9 cellular contexts compared by ENCODE assay signal in genomic region chr5:87231037-87231808, GRCh38. TPM values are rescaled to one million over a fixed set of nuclear protein-coding genes. Genes with fewer than 3 reads are reported as not detected.
DNase-seq lines count a peak whose midpoint lies in the region; ATAC-seq and TF ChIP-seq lines count a peak whose summit lies in the region.
"Had no signal": no experiment of that assay in that cellular context is flagged by ENCODE, and none has a peak within 500 bp of the region (broad histone marks: within the 10 kb centered on the region; RNA-seq: fewer than 3 reads in every experiment).

No MANE protein-coding gene starts in this region.

- peak; percentile 7 to 38 (median 27) for DNase-seq in CD4-positive, alpha-beta memory T cell
- DNase-seq in WTC11 (ENCODE audit: low spot score): no peak
- no peak for DNase-seq in NCI-H748 (lab: John Stamatoyannopoulos, UW; ENCODE audit: unreplicated experiment)
- no peak for DNase-seq in heart left ventricle
- no peak for DNase-seq in natural killer cell treated with Interleukin-12 subunit alpha and Interleukin-12 subunit beta and Interleukin-15 and Interleukin-18, amount 100 ng/mL, for 72 hours (ENCODE audit: low spot score)
- DNase-seq in NCI-H1436 treated with DMSO at 0.1 percent for 48 hours (lab: John Stamatoyannopoulos, UW): no peak
- DNase-seq: MG63 had no signal

- peak overlapping the region in 1 of 8 donors; percentile 23 for H3K4me3 Mint-ChIP-seq in CD4-positive, alpha-beta memory T cell
- no peak overlapping the region for H3K4me3 Mint-ChIP-seq in WTC11
- no peak overlapping the region for H3K4me3 Mint-ChIP-seq in natural killer cell treated with Interleukin-12 subunit alpha and Interleukin-12 subunit beta and Interleukin-15 and Interleukin-18, amount 100 ng/mL, for 72 hours

- TF ChIP-seq CTCF in WTC11 (IDR thresholded peaks at IDR 0.05): no peak
- TF ChIP-seq CTCF in heart left ventricle (IDR thresholded peaks at IDR 0.05): no peak

- H3K36me3 Mint-ChIP-seq in CD4-positive, alpha-beta memory T cell: no peaks in the 10 kb centered on the region
- no peaks in the 10 kb centered on the region for H3K36me3 Mint-ChIP-seq in WTC11
- H3K36me3 Mint-ChIP-seq in natural killer cell treated with Interleukin-12 subunit alpha and Interleukin-12 subunit beta and Interleukin-15 and Interleukin-18, amount 100 ng/mL, for 72 hours: no peaks in the 10 kb centered on the region

- peaks cover 7% of the 10 kb centered on the region for H3K4me1 ChIP-seq in CD4-positive, alpha-beta memory T cell (ENCODE audit: insufficient read depth, low read length)
- no peaks in the 10 kb centered on the region for H3K4me1 ChIP-seq in heart left ventricle

- H3K4me3 ChIP-seq in CD4-positive, alpha-beta memory T cell (ENCODE audit: low read length in 2 of 2): no peak overlapping the region
- no peak overlapping the region for H3K4me3 ChIP-seq in heart left ventricle
- H3K4me3 ChIP-seq: MG63 had no signal

- peaks cover 7 to 10% (median 7%) of the 10 kb centered on the region in 4 donors for H3K4me1 Mint-ChIP-seq in CD4-positive, alpha-beta memory T cell
- no peaks in the 10 kb centered on the region for H3K4me1 Mint-ChIP-seq in WTC11
- H3K4me1 Mint-ChIP-seq in natural killer cell treated with Interleukin-12 subunit alpha and Interleukin-12 subunit beta and Interleukin-15 and Interleukin-18, amount 100 ng/mL, for 72 hours (ENCODE audit: low read depth in 2 of 2): no peaks in the 10 kb centered on the region

- CTCF ChIA-PET in CD4-positive, alpha-beta memory T cell (lab: Charles Lee; ENCODE audit: partially characterized antibody): no interaction called here
- CTCF ChIA-PET in WTC11 (lab: Charles Lee): no interaction called here

- ATAC-seq in GM19351 (IDR thresholded peaks at IDR 0.05; ENCODE audit: unreplicated experiment) (peak; percentile 96), HG02943 (IDR thresholded peaks at IDR 0.05; ENCODE audit: low read depth, unreplicated experiment) (peak; percentile 91), WTC11 (0 out of 2 replicates have a peak, but pooled peaks have one; percentile 29), heart left ventricle (no peak)
- no peak for ATAC-seq in natural killer cell treated with Interleukin-12 subunit alpha and Interleukin-12 subunit beta and Interleukin-15 and Interleukin-18, amount 100 ng/mL, for 72 hours

- no peaks in the 10 kb centered on the region for H3K27me3 ChIP-seq in CD4-positive, alpha-beta memory T cell (ENCODE audit: insufficient read depth, low read length)
- no peaks in the 10 kb centered on the region for H3K27me3 ChIP-seq in heart left ventricle
- H3K27me3 ChIP-seq: MG63 had no signal

- POLR2A ChIA-PET in CD4-positive, alpha-beta memory T cell (lab: Charles Lee; ENCODE audit: partially characterized antibody): no interaction called here
- POLR2A ChIA-PET in WTC11 (lab: Charles Lee): no interaction called here

- H3K27me3 Mint-ChIP-seq in CD4-positive, alpha-beta memory T cell: no peaks in the 10 kb centered on the region
- H3K27me3 Mint-ChIP-seq in WTC11 (ENCODE audit: low read depth): no peaks in the 10 kb centered on the region
- peaks cover 0 to 2% of the 10 kb centered on the region in 2 donors for H3K27me3 Mint-ChIP-seq in natural killer cell treated with Interleukin-12 subunit alpha and Interleukin-12 subunit beta and Interleukin-15 and Interleukin-18, amount 100 ng/mL, for 72 hours

- peak overlapping the region in 1 of 7 donors; percentile 68 for H3K27ac Mint-ChIP-seq in CD4-positive, alpha-beta memory T cell
- no peak overlapping the region for H3K27ac Mint-ChIP-seq in WTC11
- H3K27ac Mint-ChIP-seq in natural killer cell treated with Interleukin-12 subunit alpha and Interleukin-12 subunit beta and Interleukin-15 and Interleukin-18, amount 100 ng/mL, for 72 hours: no peak overlapping the region

- H3K27ac ChIP-seq in CD4-positive, alpha-beta memory T cell (ENCODE audit: low read depth, low read length): no peak overlapping the region
- no peak overlapping the region for H3K27ac ChIP-seq in heart left ventricle

- whole genome bisulfite sequencing in heart left ventricle, 4 donors: 70 to 89% (median 77%) methylated on average over 5 of the region's 5 CpGs

- intact Hi-C loops in CD4-positive, alpha-beta memory T cell (cut with micrococcal nuclease): loop anchor here (2.0 kb wide), 1 partner anchor 70 kb away; no protein-coding TSS in a partner anchor
- intact Hi-C loops in heart left ventricle (cut with DNase I): no loop called here

- no peaks in the 10 kb centered on the region for H3K36me3 ChIP-seq in CD4-positive, alpha-beta memory T cell (ENCODE audit: insufficient read depth, low read length)
- H3K36me3 ChIP-seq in heart left ventricle: no peaks in the 10 kb centered on the region
- H3K36me3 ChIP-seq: MG63 had no signal

- no peaks in the 10 kb centered on the region for H3K9me3 ChIP-seq in CD4-positive, alpha-beta memory T cell (ENCODE audit: control insufficient read depth in 1 of 2, low read length in 2 of 2)
- H3K9me3 ChIP-seq in heart left ventricle: no peaks in the 10 kb centered on the region
- H3K9me3 ChIP-seq: MG63 had no signal

- peaks cover 0 to 2% (median 0%) of the 10 kb centered on the region in 8 donors for H3K9me3 Mint-ChIP-seq in CD4-positive, alpha-beta memory T cell
- no peaks in the 10 kb centered on the region for H3K9me3 Mint-ChIP-seq in WTC11
- no peaks in the 10 kb centered on the region for H3K9me3 Mint-ChIP-seq in natural killer cell treated with Interleukin-12 subunit alpha and Interleukin-12 subunit beta and Interleukin-15 and Interleukin-18, amount 100 ng/mL, for 72 hours

- no peak for TF ChIP-seq POLR2A in heart left ventricle (IDR thresholded peaks at IDR 0.05)

TF ChIP-seq in WTC11, 78 proteins besides CTCF, POLR2A, EP300 and RAD21 (continues in another document):
- no peak for TF ChIP-seq MXD4 (CRISPR knock-in tag; IDR thresholded peaks at IDR 0.05; ENCODE audit: borderline replicate concordance)
- TF ChIP-seq, protein P1, sequence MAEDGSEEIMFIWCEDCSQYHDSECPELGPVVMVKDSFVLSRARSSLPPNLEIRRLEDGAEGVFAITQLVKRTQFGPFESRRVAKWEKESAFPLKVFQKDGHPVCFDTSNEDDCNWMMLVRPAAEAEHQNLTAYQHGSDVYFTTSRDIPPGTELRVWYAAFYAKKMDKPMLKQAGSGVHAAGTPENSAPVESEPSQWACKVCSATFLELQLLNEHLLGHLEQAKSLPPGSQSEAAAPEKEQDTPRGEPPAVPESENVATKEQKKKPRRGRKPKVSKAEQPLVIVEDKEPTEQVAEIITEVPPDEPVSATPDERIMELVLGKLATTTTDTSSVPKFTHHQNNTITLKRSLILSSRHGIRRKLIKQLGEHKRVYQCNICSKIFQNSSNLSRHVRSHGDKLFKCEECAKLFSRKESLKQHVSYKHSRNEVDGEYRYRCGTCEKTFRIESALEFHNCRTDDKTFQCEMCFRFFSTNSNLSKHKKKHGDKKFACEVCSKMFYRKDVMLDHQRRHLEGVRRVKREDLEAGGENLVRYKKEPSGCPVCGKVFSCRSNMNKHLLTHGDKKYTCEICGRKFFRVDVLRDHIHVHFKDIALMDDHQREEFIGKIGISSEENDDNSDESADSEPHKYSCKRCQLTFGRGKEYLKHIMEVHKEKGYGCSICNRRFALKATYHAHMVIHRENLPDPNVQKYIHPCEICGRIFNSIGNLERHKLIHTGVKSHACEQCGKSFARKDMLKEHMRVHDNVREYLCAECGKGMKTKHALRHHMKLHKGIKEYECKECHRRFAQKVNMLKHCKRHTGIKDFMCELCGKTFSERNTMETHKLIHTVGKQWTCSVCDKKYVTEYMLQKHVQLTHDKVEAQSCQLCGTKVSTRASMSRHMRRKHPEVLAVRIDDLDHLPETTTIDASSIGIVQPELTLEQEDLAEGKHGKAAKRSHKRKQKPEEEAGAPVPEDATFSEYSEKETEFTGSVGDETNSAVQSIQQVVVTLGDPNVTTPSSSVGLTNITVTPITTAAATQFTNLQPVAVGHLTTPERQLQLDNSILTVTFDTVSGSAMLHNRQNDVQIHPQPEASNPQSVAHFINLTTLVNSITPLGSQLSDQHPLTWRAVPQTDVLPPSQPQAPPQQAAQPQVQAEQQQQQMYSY (CRISPR knock-in tag; IDR thresholded peaks at IDR 0.05): no peak
- TF ChIP-seq CREM (CRISPR knock-in tag; IDR thresholded peaks at IDR 0.05): no peak
- no peak for TF ChIP-seq TEAD1 (CRISPR knock-in tag; IDR thresholded peaks at IDR 0.05)
- no peak for TF ChIP-seq ZNF219 (CRISPR knock-in tag; IDR thresholded peaks at IDR 0.05; ENCODE audit: borderline replicate concordance)
- TF ChIP-seq, protein P2, sequence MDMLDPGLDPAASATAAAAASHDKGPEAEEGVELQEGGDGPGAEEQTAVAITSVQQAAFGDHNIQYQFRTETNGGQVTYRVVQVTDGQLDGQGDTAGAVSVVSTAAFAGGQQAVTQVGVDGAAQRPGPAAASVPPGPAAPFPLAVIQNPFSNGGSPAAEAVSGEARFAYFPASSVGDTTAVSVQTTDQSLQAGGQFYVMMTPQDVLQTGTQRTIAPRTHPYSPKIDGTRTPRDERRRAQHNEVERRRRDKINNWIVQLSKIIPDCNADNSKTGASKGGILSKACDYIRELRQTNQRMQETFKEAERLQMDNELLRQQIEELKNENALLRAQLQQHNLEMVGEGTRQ (CRISPR knock-in tag; IDR thresholded peaks at IDR 0.05): no peak
- no peak for TF ChIP-seq TP53 (CRISPR knock-in tag; IDR thresholded peaks at IDR 0.05)
- no peak for TF ChIP-seq MYBL2 (CRISPR knock-in tag; IDR thresholded peaks at IDR 0.05)
- no peak for TF ChIP-seq GABPB1 (CRISPR knock-in tag; IDR thresholded peaks at IDR 0.05)
- TF ChIP-seq SMAD4 (CRISPR knock-in tag; IDR thresholded peaks at IDR 0.05): no peak
- TF ChIP-seq ZNF263 (CRISPR knock-in tag; IDR thresholded peaks at IDR 0.05; ENCODE audit: low read depth): no peak
- TF ChIP-seq NFYB (CRISPR knock-in tag; conservative IDR thresholded peaks at IDR 0.05; ENCODE audit: low read depth): no peak
- TF ChIP-seq FOXP1 (CRISPR knock-in tag; IDR thresholded peaks at IDR 0.05; ENCODE audit: borderline replicate concordance): no peak

RNA-seq across cellular contexts. Expression of gene RASA1, which starts 36.5 kb away (rescaled TPM):
- 10 to 100 TPM; 31.0 to 32.4 TPM for total RNA-seq in CD4-positive, alpha-beta memory T cell
- 10 to 100 TPM in 1 of 2 donors, 1 to 10 TPM in 1; 3.3 to 11.7 TPM for polyA plus RNA-seq in CD4-positive, alpha-beta memory T cell
- total RNA-seq in WTC11 (2021) (31.0 to 32.1 TPM (median 32.0 TPM) in 3 replicates), heart left ventricle (10 to 100 TPM; 13.5 to 21.9 (median 18.2) TPM)
- 10 to 100 TPM in 1 of 2 donors, 1 to 10 TPM in 1; 5.7 to 15.2 TPM for polyA plus RNA-seq in heart left ventricle
- 10 to 100 TPM; 23.3 to 30.6 TPM for total RNA-seq in natural killer cell treated with Interleukin-12 subunit alpha and Interleukin-12 subunit beta and Interleukin-15 and Interleukin-18, amount 100 ng/mL, for 72 hours

Comparison
In these comparisons a context has a peak if more than half of its experiments do, and no peak if none do; other contexts are left out.
1. DNase-seq: peak in CD4-positive, alpha-beta memory T cell (5 of 5); none in WTC11 (single experiment), NCI-H748 (single experiment), heart left ventricle (0 of 5), natural killer cell treated with Interleukin-12 subunit alpha and Interleukin-12 subunit beta and Interleukin-15 and Interleukin-18, amount 100 ng/mL, for 72 hours (single experiment) and NCI-H1436 treated with DMSO at 0.1 percent for 48 hours (single experiment).
2. ATAC-seq: peak in GM19351 (single experiment), HG02943 (single experiment) and WTC11 (single experiment); none in heart left ventricle (0 of 4) and natural killer cell treated with Interleukin-12 subunit alpha and Interleukin-12 subunit beta and Interleukin-15 and Interleukin-18, amount 100 ng/mL, for 72 hours (0 of 2).